In genomic region chr12:6369916-6370575, GRCh38 we compare ENCODE assay signal across 1 cellular context.
TF ChIP-seq lines count a peak whose summit lies in the region.

No MANE protein-coding gene starts in this region.

TF ChIP-seq in WTC11, 78 proteins besides CTCF, POLR2A, EP300 and RAD21 (continued from another document):
- no peak for TF ChIP-seq IRF1 (CRISPR knock-in tag; IDR thresholded peaks at IDR 0.05)
- no peak for TF ChIP-seq ZSCAN18 (CRISPR knock-in tag; IDR thresholded peaks at IDR 0.05)
- TF ChIP-seq ZNF532 (CRISPR knock-in tag; IDR thresholded peaks at IDR 0.05; ENCODE audit: borderline replicate concordance), result no peak
- TF ChIP-seq ZBTB21 (CRISPR knock-in tag; IDR thresholded peaks at IDR 0.05; ENCODE audit: borderline replicate concordance), result no peak
- TF ChIP-seq NR3C1 (CRISPR knock-in tag; conservative IDR thresholded peaks at IDR 0.05; ENCODE audit: low read depth), result no peak
- no peak for TF ChIP-seq MXD4 (CRISPR knock-in tag; IDR thresholded peaks at IDR 0.05; ENCODE audit: borderline replicate concordance)
- no peak for TF ChIP-seq TCF7 (CRISPR knock-in tag; IDR thresholded peaks at IDR 0.05; ENCODE audit: low read depth)
